30 cellular contexts compared by ENCODE assay signal in genomic region chr6:6543181-6543879, GRCh38. TPM values are rescaled to one million over a fixed set of nuclear protein-coding genes. Genes with fewer than 3 reads are reported as not detected.
DNase-seq lines count a peak whose midpoint lies in the region; ATAC-seq, FAIRE-seq and TF ChIP-seq lines count a peak whose summit lies in the region.
"Had no signal": no experiment of that assay in that cellular context is flagged by ENCODE, and none has a peak within 500 bp of the region (broad histone marks: within the 10 kb centered on the region; RNA-seq: fewer than 3 reads in every experiment).

No MANE protein-coding gene starts in this region.

- no peak for TF ChIP-seq EP300 in suprapubic skin (IDR thresholded peaks at IDR 0.05)

- ATAC-seq in HG03521 (IDR thresholded peaks at IDR 0.05; ENCODE audit: unreplicated experiment) (no peak), GM19035 (IDR thresholded peaks at IDR 0.05; ENCODE audit: unreplicated experiment) (no peak)
- ATAC-seq: activated CD8-positive, alpha-beta T cell treated with anti-CD3 and anti-CD28 coated beads for 36 hours; foreskin keratinocyte; HCT116; HepG2; naive thymus-derived CD4-positive, alpha-beta T cell; right lobe of liver had no signal

- peak overlapping the region; percentile 51 for H2AFZ ChIP-seq in MM.1S (ENCODE audit: low read length)

- no peaks in the 10 kb centered on the region for H3K36me3 ChIP-seq in MM.1S (replicated peaks; ENCODE audit: insufficient read depth, low read length)
- H3K36me3 ChIP-seq in suprapubic skin = no peaks in the 10 kb centered on the region
- H3K36me3 ChIP-seq: MG63, right lobe of liver had no signal

- no peaks in the 10 kb centered on the region for H4K20me1 ChIP-seq in MM.1S (ENCODE audit: insufficient read depth, low read length)

- H3K9me3 ChIP-seq in MM.1S (replicated peaks; ENCODE audit: insufficient read depth, low read length) = no peaks in the 10 kb centered on the region
- H3K9me3 ChIP-seq in suprapubic skin = no peaks in the 10 kb centered on the region
- H3K9me3 ChIP-seq: MG63, right lobe of liver, SK-N-SH had no signal

- peak overlapping the region; percentile 70 for H3K27ac ChIP-seq in MM.1S (ENCODE audit: low read length)
- H3K27ac ChIP-seq in suprapubic skin = peak overlapping the region; percentile 27
- H3K27ac ChIP-seq: epithelial cell of prostate, foreskin keratinocyte, right lobe of liver had no signal

- H3K4me1 ChIP-seq in MM.1S (ENCODE audit: low read length) (peaks cover 17% of the 10 kb centered on the region), suprapubic skin (peaks cover 13% of the 10 kb centered on the region)
- H3K4me1 ChIP-seq: foreskin keratinocyte had no signal

- H3K4me3 ChIP-seq in MM.1S (ENCODE audit: low read length) (peak overlapping the region; percentile 22; the same call in 1 of the 2 replicates), suprapubic skin (no peak overlapping the region)
- H3K4me3 ChIP-seq: MG63, right lobe of liver had no signal

- no peak for TF ChIP-seq POLR2A in suprapubic skin (IDR thresholded peaks at IDR 0.05)

- no peaks in the 10 kb centered on the region for H3K79me2 ChIP-seq in MM.1S (ENCODE audit: low read length)

- H3K27me3 ChIP-seq in MM.1S (replicated peaks; ENCODE audit: insufficient read depth, low read length) = no peaks in the 10 kb centered on the region
- peaks cover 20% of the 10 kb centered on the region for H3K27me3 ChIP-seq in suprapubic skin

- peaks cover 22% of the 10 kb centered on the region for H3F3A ChIP-seq in MM.1S (ENCODE audit: insufficient read depth, low read length)

- H3K9ac ChIP-seq in MM.1S (ENCODE audit: low read length) = peak overlapping the region; percentile 11; the same call in 1 of the 2 replicates
- H3K9ac ChIP-seq: SK-N-SH had no signal

- peak; percentile 39 for FAIRE-seq in endometrium (lab: Jason Lieb, UNC)
- FAIRE-seq: A204.1, GM12892, HepG2, keratinocyte had no signal

- WGBS in suprapubic skin = 62% methylated on average over 11 of the region's 11 CpGs

- no peaks in the 10 kb centered on the region for H3K9me2 ChIP-seq in MM.1S (replicated peaks; ENCODE audit: insufficient read depth, low read length)
- H3K9me2 ChIP-seq: SK-N-SH had no signal

- DNase-seq in NOMO-1 treated with dmso at 0.1 percent for 144 hours (lab: John Stamatoyannopoulos, UW; ENCODE audit: unreplicated experiment) = peak; percentile 20
- no peak for DNase-seq in NOMO-1 treated with DMSO at 0.1 percent for 48 hours (lab: John Stamatoyannopoulos, UW; ENCODE audit: unreplicated experiment)
- DNase-seq in MM.1S = peak; percentile 79
- DNase-seq in suprapubic skin (ENCODE audit: low spot score in 2 of 2) = no peak
- no peak for DNase-seq in activated CD4-positive, CD25-positive, alpha-beta regulatory T cell (lab: John Stamatoyannopoulos, UW)
- DNase-seq: activated B cell treated with CpG ODN at 0.5 μM for 24 hours; activated CD8-positive, alpha-beta T cell treated with anti-CD3 and anti-CD28 coated beads for 36 hours; activated T-cell treated with anti-CD3 and anti-CD28 coated beads, Interleukin-2, amount 50 U/mL, for 1 hour; aorta; foreskin keratinocyte; GDM1; MG63; naive thymus-derived CD4-positive, alpha-beta T cell; NCI-H1930; NCI-H2227 treated with DMSO at 0.1 percent for 48 hours; right lobe of liver; SK-N-SH had no signal

- TF ChIP-seq CTCF in MM.1S (IDR thresholded peaks at IDR 0.05; ENCODE audit: low read length) (no peak), suprapubic skin (IDR thresholded peaks at IDR 0.05) (no peak)

- H3K4me2 ChIP-seq in MM.1S (ENCODE audit: low read depth, low read length) = peak overlapping the region; percentile 52
- H3K4me2 ChIP-seq: SK-N-SH had no signal

RNA-seq across cellular contexts. Expression of gene LY86, which starts 45.2 kb away (rescaled TPM):
- 1 to 10 TPM in 1 of 4 donors, not detected in 3; 1.7 TPM for total RNA-seq in suprapubic skin
- total RNA-seq: dermis microvascular lymphatic vessel endothelial cell, foreskin keratinocyte, HepG2, lung microvascular endothelial cell, osteoblast, RPMI7951 had no signal

Comparison
In these comparisons a context has a peak if more than half of its experiments do, and no peak if none do; other contexts are left out.
1. DNase-seq: peak in NOMO-1 treated with dmso at 0.1 percent for 144 hours (single experiment) and MM.1S (single experiment); none in NOMO-1 treated with DMSO at 0.1 percent for 48 hours (single experiment), suprapubic skin (0 of 2) and activated CD4-positive, CD25-positive, alpha-beta regulatory T cell (0 of 4).